Comparison of ENCODE assay signal across 13 cellular contexts in the genomic region with DNA sequence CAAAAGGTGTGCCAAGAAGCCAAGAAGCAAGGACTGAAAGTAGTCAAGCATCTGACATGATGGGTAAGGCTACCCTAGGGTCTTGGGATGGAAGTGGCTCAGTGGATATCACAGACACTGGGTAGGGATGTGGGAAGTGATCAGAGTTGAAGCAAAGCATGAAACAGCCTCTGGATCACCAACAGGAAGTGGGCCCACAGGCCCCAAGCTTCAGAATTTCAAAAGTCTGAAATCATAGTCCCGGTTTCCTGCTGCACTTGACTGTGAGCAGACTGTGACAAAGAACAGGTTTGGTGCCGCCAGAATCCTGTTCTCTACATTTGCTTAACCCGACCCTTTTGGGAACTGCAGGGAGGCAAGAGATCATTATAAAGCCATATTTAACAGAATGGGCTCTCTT. TPM values are rescaled to one million over a fixed set of nuclear protein-coding genes. Genes with fewer than 3 reads are reported as not detected.
DNase-seq lines count a peak whose midpoint lies in the region; ATAC-seq, FAIRE-seq and TF ChIP-seq lines count a peak whose summit lies in the region.
"Had no signal": no experiment of that assay in that cellular context is flagged by ENCODE, and none has a peak within 500 bp of the region (broad histone marks: within the 10 kb centered on the region; RNA-seq: fewer than 3 reads in every experiment).

No MANE protein-coding gene starts in this region.

- H3K9me3 ChIP-seq in BLaER1 treated with 17β-estradiol and CSF1 and Interleukin-3, amounts not matched to agents 10 nM and 100 nM (replicated peaks in 1 of 11): peaks cover 17 to 22% (median 20%) of the 10 kb centered on the region in 11 experiments
- H3K9me3 ChIP-seq in heart right ventricle: peaks cover 0 to 18% (median 9%) of the 10 kb centered on the region in 11 donors

- intact Hi-C loops in heart right ventricle (cut with DNase I): no loop called here

- peak overlapping the region; percentile 85 for H3K27ac Mint-ChIP-seq in T-helper 2 cell treated with Interferon-gamma antibody and Interleukin-4, amounts not matched to agents 5 μg/mL and 100 μg/mL, for 36 hours

- peaks cover 63 to 98% (median 86%) of the 10 kb centered on the region in 11 experiments for H3K36me3 ChIP-seq in BLaER1 treated with 17β-estradiol and CSF1 and Interleukin-3, amounts not matched to agents 10 nM and 100 nM
- H3K36me3 ChIP-seq in heart right ventricle: peaks cover 0 to 94% (median 37%) of the 10 kb centered on the region in 9 donors

- no peaks in the 10 kb centered on the region for H4K20me1 ChIP-seq in BLaER1 treated with 17β-estradiol and CSF1 and Interleukin-3, amounts not matched to agents 10 nM and 100 nM

- H3K27me3 Mint-ChIP-seq in T-helper 2 cell treated with Interferon-gamma antibody and Interleukin-4, amounts not matched to agents 5 μg/mL and 100 μg/mL, for 36 hours (ENCODE audit: low read depth): no peaks in the 10 kb centered on the region

- H3K4me3 Mint-ChIP-seq in T-helper 2 cell treated with Interferon-gamma antibody and Interleukin-4, amounts not matched to agents 5 μg/mL and 100 μg/mL, for 36 hours: peak overlapping the region; percentile 19

- H3K9me3 Mint-ChIP-seq in T-helper 2 cell treated with Interferon-gamma antibody and Interleukin-4, amounts not matched to agents 5 μg/mL and 100 μg/mL, for 36 hours: peaks cover 13% of the 10 kb centered on the region

- WGBS in heart right ventricle, 2 donors: 56 to 57% methylated on average over 3 of the region's 3 CpGs

- H3K4me2 ChIP-seq in BLaER1 treated with 17β-estradiol and CSF1 and Interleukin-3, amounts not matched to agents 10 nM and 100 nM: peak overlapping the region in 8 of 11 experiments; percentile 13 to 64 (median 36); a peak in 11 of 22 replicates

- no peak overlapping the region for H3K4me3 ChIP-seq in BLaER1 treated with 17β-estradiol and CSF1 and Interleukin-3, amounts not matched to agents 10 nM and 100 nM
- no peak overlapping the region for H3K4me3 ChIP-seq in fibroblast of pulmonary artery (replicated peaks; ENCODE audit: low read depth, low read length)
- H3K4me3 ChIP-seq in heart right ventricle: no peak overlapping the region
- H3K4me3 ChIP-seq: lung, SK-N-MC had no signal

- H3K4me1 ChIP-seq in BLaER1 treated with 17β-estradiol and CSF1 and Interleukin-3, amounts not matched to agents 10 nM and 100 nM: peaks cover 0 to 29% (median 10%) of the 10 kb centered on the region in 10 experiments; a peak in 13 of 20 replicates
- peaks cover 0 to 14% (median 0%) of the 10 kb centered on the region in 9 donors for H3K4me1 ChIP-seq in heart right ventricle

- H3K4me1 Mint-ChIP-seq in T-helper 2 cell treated with Interferon-gamma antibody and Interleukin-4, amounts not matched to agents 5 μg/mL and 100 μg/mL, for 36 hours (ENCODE audit: low read depth): peaks cover 36% of the 10 kb centered on the region

- TF ChIP-seq POLR2A in GM12892 (IDR thresholded peaks at IDR 0.05; ENCODE audit: low read depth, low read length): no peak

- peaks cover 83% of the 10 kb centered on the region for H3K36me3 Mint-ChIP-seq in T-helper 2 cell treated with Interferon-gamma antibody and Interleukin-4, amounts not matched to agents 5 μg/mL and 100 μg/mL, for 36 hours (ENCODE audit: low read depth)

- peak overlapping the region in 5 of 11 experiments; percentile 10 to 59 (median 39); a peak in 8 of 22 replicates for H3K27ac ChIP-seq in BLaER1 treated with 17β-estradiol and CSF1 and Interleukin-3, amounts not matched to agents 10 nM and 100 nM
- peak overlapping the region in 1 of 10 donors; percentile 20 for H3K27ac ChIP-seq in heart right ventricle
- H3K27ac ChIP-seq: C4-2B, SK-N-MC had no signal

- ATAC-seq in GM21717 (IDR thresholded peaks at IDR 0.05; ENCODE audit: unreplicated experiment): no peak
- ATAC-seq in heart right ventricle: no peak

- TF ChIP-seq CTCF in fibroblast of pulmonary artery (IDR thresholded peaks at IDR 0.05; ENCODE audit: low read length, missing control alignments) (no peak), heart right ventricle (IDR thresholded peaks at IDR 0.05) (no peak)

- peak; percentile 60 for FAIRE-seq in GM12892 (lab: Jason Lieb, UNC)
- FAIRE-seq: colon had no signal

- no peak for DNase-seq in GM12892 (ENCODE audit: insufficient read length)
- peak; percentile 19 for DNase-seq in T-helper 2 cell treated with Interferon-gamma antibody and Interleukin-4, amounts not matched to agents 5 μg/mL and 100 μg/mL, for 36 hours (ENCODE audit: low spot score)
- DNase-seq in fibroblast of pulmonary artery (ENCODE audit: low read depth): peak; percentile 24
- DNase-seq in NCI-H187 treated with DMSO at 0.1 percent for 48 hours (lab: John Stamatoyannopoulos, UW): no peak
- DNase-seq in NCI-H1092 treated with DMSO at 0.1 percent for 48 hours (lab: John Stamatoyannopoulos, UW): no peak
- DNase-seq in heart right ventricle: no peak
- DNase-seq: NCI-H510A had no signal

- H3K9ac ChIP-seq in BLaER1 treated with 17β-estradiol and CSF1 and Interleukin-3, amounts not matched to agents 10 nM and 100 nM: no peak overlapping the region

- H3K27me3 ChIP-seq in BLaER1 treated with 17β-estradiol and CSF1 and Interleukin-3, amounts not matched to agents 10 nM and 100 nM: no peaks in the 10 kb centered on the region
- no peaks in the 10 kb centered on the region for H3K27me3 ChIP-seq in heart right ventricle

RNA-seq across cellular contexts. Expression of gene SP100, which starts 57.4 kb away (rescaled TPM):
- polyA plus RNA-seq in GM12892 (2012; ENCODE audit: missing spikeins): 228 TPM
- total RNA-seq in heart right ventricle: 100 to 1,000 TPM in 1 of 10 donors, 10 to 100 TPM in 9; 45.6 to 123 (median 58.4) TPM
- 10 to 100 TPM; 20.3 to 58.2 TPM for polyA plus RNA-seq in heart right ventricle

Comparison
In these comparisons a context has a peak if more than half of its experiments do, and no peak if none do; other contexts are left out.
1. DNase-seq: peak in T-helper 2 cell treated with Interferon-gamma antibody and Interleukin-4, amounts not matched to agents 5 μg/mL and 100 μg/mL, for 36 hours (single experiment) and fibroblast of pulmonary artery (single experiment); none in GM12892 (single experiment), NCI-H187 treated with DMSO at 0.1 percent for 48 hours (single experiment), NCI-H1092 treated with DMSO at 0.1 percent for 48 hours (single experiment) and heart right ventricle (0 of 2).